Comparison of ENCODE assay signal across 24 cellular contexts in the genomic region with DNA sequence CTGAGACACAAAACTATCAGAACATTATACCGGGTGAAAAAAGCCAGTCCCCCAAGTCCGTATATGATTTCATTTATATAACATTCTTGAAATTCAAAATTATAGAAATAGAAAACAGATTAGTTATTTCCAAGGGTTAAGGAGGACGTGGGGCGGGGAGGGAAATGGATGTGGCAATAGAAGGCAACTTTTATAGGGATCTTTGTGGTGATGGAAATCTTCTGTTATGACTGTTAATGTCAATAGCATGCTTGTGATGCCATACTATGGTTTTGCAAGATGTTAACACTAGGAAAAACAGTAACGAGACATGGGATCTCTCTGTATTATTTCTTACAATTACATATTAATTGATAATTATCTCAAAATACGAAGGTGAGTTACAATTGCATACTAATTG.
"Had no signal": no experiment of that assay in that cellular context is flagged by ENCODE, and none has a peak within 500 bp of the region (broad histone marks: within the 10 kb centered on the region; RNA-seq: fewer than 3 reads in every experiment).

No MANE protein-coding gene starts in this region.

- H3K27ac Mint-ChIP-seq: activated CD4-positive, alpha-beta T cell treated with anti-CD3 and anti-CD28 coated beads, Interleukin-2, amount 10 ng/mL, durations not matched to agents 24 days and 14 days; activated CD8-positive, alpha-beta T cell treated with anti-CD3 and anti-CD28 coated beads for 36 hours; activated naive CD8-positive, alpha-beta T cell treated with anti-CD3 and anti-CD28 coated beads for 36 hours; activated T-cell treated with anti-CD3 and anti-CD28 coated beads, Interleukin-2, amount 50 U/mL, for 72 hours; activated T-helper 17 cell treated with anti-CD3 and anti-CD28 coated beads, Interleukin-2, amount 50 U/mL, for 72 hours had no signal

- H3K27ac ChIP-seq: ascending aorta, cardiac muscle cell had no signal

- H3K4me1 Mint-ChIP-seq: activated CD4-positive, alpha-beta T cell treated with anti-CD3 and anti-CD28 coated beads, Interleukin-2, amount 10 ng/mL, durations not matched to agents 24 days and 14 days; activated naive CD8-positive, alpha-beta T cell treated with anti-CD3 and anti-CD28 coated beads for 36 hours; activated T-helper 17 cell treated with anti-CD3 and anti-CD28 coated beads, Interleukin-2, amount 50 U/mL, for 72 hours; central memory CD8-positive, alpha-beta T cell had no signal

- H3K4me3 ChIP-seq: ascending aorta, cardiac muscle cell, K562 had no signal

- H3K9me3 ChIP-seq: ascending aorta had no signal

- H3K4me3 Mint-ChIP-seq: activated CD4-positive, alpha-beta T cell treated with anti-CD3 and anti-CD28 coated beads, Interleukin-2, amount 10 ng/mL, durations not matched to agents 24 days and 14 days; activated CD8-positive, alpha-beta T cell treated with anti-CD3 and anti-CD28 coated beads for 36 hours; activated naive CD8-positive, alpha-beta T cell treated with anti-CD3 and anti-CD28 coated beads for 36 hours; activated T-cell treated with anti-CD3 and anti-CD28 coated beads, Interleukin-2, amount 50 U/mL, for 72 hours; activated T-helper 17 cell treated with anti-CD3 and anti-CD28 coated beads, Interleukin-2, amount 50 U/mL, for 72 hours; central memory CD8-positive, alpha-beta T cell had no signal

- DNase-seq: activated CD4-positive, alpha-beta T cell treated with anti-CD3 and anti-CD28 coated beads, Interleukin-2, amount 10 ng/mL, durations not matched to agents 24 days and 14 days; activated CD4-positive, alpha-beta T cell treated with anti-CD3 and anti-CD28 coated beads, Interleukin-2, amount 50 U/mL, for 4 hours; activated CD8-positive, alpha-beta T cell treated with anti-CD3 and anti-CD28 coated beads for 36 hours; activated effector memory CD4-positive, alpha-beta T cell treated with anti-CD3 and anti-CD28 coated beads, Interleukin-2, amount 50 U/mL, for 16 hours; activated naive CD4-positive, alpha-beta T cell; activated naive CD4-positive, alpha-beta T cell treated with anti-CD3 and anti-CD28 coated beads, Interleukin-2, amount 50 U/mL, for 16 hours; activated naive CD8-positive, alpha-beta T cell treated with anti-CD3 and anti-CD28 coated beads for 36 hours; activated T-cell treated with anti-CD3 and anti-CD28 coated beads, Interleukin-2, amount 50 U/mL, for 1 hour; activated T-cell treated with anti-CD3 and anti-CD28 coated beads, Interleukin-2, amount 50 U/mL, for 72 hours; amygdala; NCI-H1048; NCI-H1436 treated with DMSO at 0.1 percent for 48 hours; NCI-H1694 treated with DMSO at 0.1 percent for 48 hours; NCI-H2029; NCI-H345; NCI-H524 treated with DMSO at 0.1 percent for 48 hours; Right ventricle myocardium superior; SW 1271; T1000 had no signal

- H3K9me3 Mint-ChIP-seq: activated CD4-positive, alpha-beta T cell treated with anti-CD3 and anti-CD28 coated beads, Interleukin-2, amount 10 ng/mL, durations not matched to agents 24 days and 14 days; activated CD8-positive, alpha-beta T cell treated with anti-CD3 and anti-CD28 coated beads for 36 hours; activated naive CD8-positive, alpha-beta T cell treated with anti-CD3 and anti-CD28 coated beads for 36 hours; activated T-cell treated with anti-CD3 and anti-CD28 coated beads, Interleukin-2, amount 50 U/mL, for 72 hours; activated T-helper 17 cell treated with anti-CD3 and anti-CD28 coated beads, Interleukin-2, amount 50 U/mL, for 72 hours; central memory CD8-positive, alpha-beta T cell had no signal

- H3K36me3 Mint-ChIP-seq: activated naive CD8-positive, alpha-beta T cell treated with anti-CD3 and anti-CD28 coated beads for 36 hours had no signal

- ATAC-seq: activated CD8-positive, alpha-beta T cell treated with anti-CD3 and anti-CD28 coated beads for 36 hours; activated T-cell treated with anti-CD3 and anti-CD28 coated beads, Interleukin-2, amount 50 U/mL, for 72 hours; activated T-helper 17 cell treated with anti-CD3 and anti-CD28 coated beads, Interleukin-2, amount 50 U/mL, for 72 hours; K562 had no signal

- H3K27me3 ChIP-seq: ascending aorta, cardiac muscle cell had no signal

- H3K27me3 Mint-ChIP-seq: activated CD4-positive, alpha-beta T cell treated with anti-CD3 and anti-CD28 coated beads, Interleukin-2, amount 10 ng/mL, durations not matched to agents 24 days and 14 days had no signal

- H3K36me3 ChIP-seq: ascending aorta, cardiac muscle cell had no signal
